Comparison of ENCODE assay signal across 8 cellular contexts in genomic region chr6:154302111-154302752, GRCh38. TPM values are rescaled to one million over a fixed set of nuclear protein-coding genes. Genes with fewer than 3 reads are reported as not detected.
A peak's percentile ranks its signal among the peaks of the same experiment; 100 is the strongest.
DNase-seq lines count a peak whose midpoint lies in the region; ATAC-seq and TF ChIP-seq lines count a peak whose summit lies in the region.

No MANE protein-coding gene starts in this region.

- H3K27ac ChIP-seq in BLaER1 (peak overlapping the region; percentile 64), uterus (no peak overlapping the region)

- no peaks in the 10 kb centered on the region for H3K27me3 ChIP-seq in BLaER1
- no peaks in the 10 kb centered on the region for H3K27me3 ChIP-seq in uterus

- no peak for TF ChIP-seq POLR2A in uterus (IDR thresholded peaks at IDR 0.05)

- H3K9me3 ChIP-seq in BLaER1 (peaks cover 15% of the 10 kb centered on the region), uterus (no peaks in the 10 kb centered on the region)

- H3K4me3 ChIP-seq in BLaER1: no peak overlapping the region; the same call in 1 of the 2 replicates
- H3K4me3 ChIP-seq in foreskin fibroblast (ENCODE audit: low read depth in 1 of 2, low read length in 2 of 2): no peak overlapping the region
- H3K4me3 ChIP-seq in uterus: no peak overlapping the region

- peak; percentile 89 for DNase-seq in SIG-M5 (lab: John Stamatoyannopoulos, UW)
- peak; percentile 60 to 76 for DNase-seq in foreskin fibroblast
- DNase-seq in uterus: no peak
- DNase-seq in NCI-H345 treated with DMSO at 0.1 percent for 48 hours (lab: John Stamatoyannopoulos, UW; ENCODE audit: unreplicated experiment): no peak
- DNase-seq in posterior vena cava (ENCODE audit: low spot score): no peak

- H3K4me1 ChIP-seq in BLaER1 (peaks cover 29% of the 10 kb centered on the region), uterus (peaks cover 0 to 4% of the 10 kb centered on the region in 2 donors)

- ATAC-seq in GM19023 (IDR thresholded peaks at IDR 0.05; ENCODE audit: unreplicated experiment) (peak; percentile 89), HG03060 (IDR thresholded peaks at IDR 0.05; ENCODE audit: low read depth, unreplicated experiment) (peak; percentile 88)

- TF ChIP-seq CTCF in foreskin fibroblast (IDR thresholded peaks at IDR 0.05; ENCODE audit: low read depth, low read length): no peak
- TF ChIP-seq CTCF in uterus (IDR thresholded peaks at IDR 0.05): no peak

- intact Hi-C loops in uterus (cut with DNase I; ENCODE audit: low total_unique reads) (no loop called here), posterior vena cava (cut with DNase I) (no loop called here)

- H3K36me3 ChIP-seq in BLaER1 (no peaks in the 10 kb centered on the region), uterus (no peaks in the 10 kb centered on the region)

- H3K9ac ChIP-seq in BLaER1: peak overlapping the region; percentile 49; the same call in 1 of the 2 replicates

- H4K20me1 ChIP-seq in BLaER1: no peaks in the 10 kb centered on the region

- H3K4me2 ChIP-seq in BLaER1: peak overlapping the region; percentile 72

RNA-seq across cellular contexts. Expression of gene IPCEF1, which starts 54.4 kb away (rescaled TPM):
- total RNA-seq in uterus (1 to 10 TPM; 3.1 to 9.7 (median 3.4) TPM), posterior vena cava (1 to 10 TPM; 3.7 to 4.0 TPM)

Comparison
In these comparisons a context has a peak if more than half of its experiments do, and no peak if none do; other contexts are left out.
1. DNase-seq: peak in SIG-M5 (single experiment) and foreskin fibroblast (2 of 2); none in uterus (0 of 2), NCI-H345 treated with DMSO at 0.1 percent for 48 hours (single experiment) and posterior vena cava (single experiment).